Comparison of ENCODE assay signal across 11 cellular contexts in the genomic region with DNA sequence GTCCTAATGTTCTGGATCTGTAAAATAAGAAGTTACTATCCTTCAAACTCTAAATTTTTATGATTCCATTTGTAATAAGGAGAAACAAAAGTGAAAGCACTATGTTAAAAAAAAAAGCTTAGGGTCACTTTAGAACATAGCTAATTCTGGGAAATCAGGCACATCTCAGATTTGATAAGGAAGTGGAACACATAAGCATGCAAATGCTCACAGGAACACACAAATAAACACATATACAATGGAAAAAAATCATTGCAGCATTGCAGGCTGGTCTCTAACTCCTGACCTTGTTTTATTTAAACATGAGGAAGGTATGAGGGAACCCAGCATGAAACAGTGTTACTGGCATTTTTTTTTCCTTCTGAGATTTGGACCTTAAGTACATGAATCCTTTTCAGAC.
DNase-seq lines count a peak whose midpoint lies in the region; ATAC-seq and TF ChIP-seq lines count a peak whose summit lies in the region.
"Had no signal": no experiment of that assay in that cellular context is flagged by ENCODE, and none has a peak within 500 bp of the region (broad histone marks: within the 10 kb centered on the region; RNA-seq: fewer than 3 reads in every experiment).

No MANE protein-coding gene starts in this region.

- intact Hi-C loops in activated CD4-positive, alpha-beta T cell treated with anti-CD3 and anti-CD28 coated beads, Interleukin-2, amount 10 ng/mL, durations not matched to agents 24 days and 14 days (cut with micrococcal nuclease) = no loop called here
- intact Hi-C loops in left colon (cut with DNase I, micrococcal nuclease) = no loop called here
- intact Hi-C loops in CD14-positive monocyte (cut with micrococcal nuclease) = no loop called here

- no peak overlapping the region for H2AFZ ChIP-seq in Karpas-422 (ENCODE audit: low read length)

- TF ChIP-seq CTCF in tibial nerve (IDR thresholded peaks at IDR 0.05) = no peak
- no peak for TF ChIP-seq CTCF in CD14-positive monocyte (IDR thresholded peaks at IDR 0.05)

- no peaks in the 10 kb centered on the region for H3K9me2 ChIP-seq in Karpas-422 (replicated peaks; ENCODE audit: insufficient read depth, low read length)

- H3K9me3 Mint-ChIP-seq in activated CD4-positive, alpha-beta T cell treated with anti-CD3 and anti-CD28 coated beads, Interleukin-2, amount 10 ng/mL, durations not matched to agents 24 days and 14 days = peaks cover 21% of the 10 kb centered on the region
- peaks cover 9% of the 10 kb centered on the region for H3K9me3 Mint-ChIP-seq in stimulated activated memory B cell treated with anti-CD40 and anti-IgM and Interleukin-4, amounts not matched to agents 10 μg/mL and 1 μg/mL and 100 μg/mL, for 72 hours
- peaks cover 7 to 12% (median 9%) of the 10 kb centered on the region in 7 donors for H3K9me3 Mint-ChIP-seq in CD14-positive monocyte
- H3K9me3 Mint-ChIP-seq: H9 had no signal

- H3K27me3 ChIP-seq in adipocyte (replicated peaks; ENCODE audit: control insufficient read depth, insufficient read depth, low read length) (no peaks in the 10 kb centered on the region), tibial nerve (no peaks in the 10 kb centered on the region), Karpas-422 (ENCODE audit: low read length) (no peaks in the 10 kb centered on the region)

- no peaks in the 10 kb centered on the region for H4K20me1 ChIP-seq in Karpas-422 (ENCODE audit: insufficient read depth, low read depth, low read length)

- H3K36me3 ChIP-seq in adipocyte (ENCODE audit: control insufficient read depth, insufficient read depth, low read length, severe bottlenecking) (no peaks in the 10 kb centered on the region), tibial nerve (no peaks in the 10 kb centered on the region), Karpas-422 (ENCODE audit: insufficient read depth, low read length) (no peaks in the 10 kb centered on the region)

- H3K9me3 ChIP-seq in adipocyte (ENCODE audit: control insufficient read depth, low read length) = peaks cover 6% of the 10 kb centered on the region
- no peaks in the 10 kb centered on the region for H3K9me3 ChIP-seq in tibial nerve
- H3K9me3 ChIP-seq in Karpas-422 (ENCODE audit: low read length) = no peaks in the 10 kb centered on the region

- H3K27ac ChIP-seq in tibial nerve (peak overlapping the region in 3 of 4 donors; percentile 38 to 72 (median 45)), Karpas-422 (ENCODE audit: low read length) (no peak overlapping the region)

- H3K4me1 Mint-ChIP-seq in activated CD4-positive, alpha-beta T cell treated with anti-CD3 and anti-CD28 coated beads, Interleukin-2, amount 10 ng/mL, durations not matched to agents 24 days and 14 days = peaks cover 82% of the 10 kb centered on the region
- H3K4me1 Mint-ChIP-seq in stimulated activated memory B cell treated with anti-CD40 and anti-IgM and Interleukin-4, amounts not matched to agents 10 μg/mL and 1 μg/mL and 100 μg/mL, for 72 hours = peaks cover 14% of the 10 kb centered on the region
- peaks cover 53% of the 10 kb centered on the region for H3K4me1 Mint-ChIP-seq in CD14-positive monocyte
- H3K4me1 Mint-ChIP-seq: H9 had no signal

- no peaks in the 10 kb centered on the region for H3K79me2 ChIP-seq in Karpas-422 (ENCODE audit: low read length)

- peak overlapping the region; percentile 7 for H3K4me3 Mint-ChIP-seq in activated CD4-positive, alpha-beta T cell treated with anti-CD3 and anti-CD28 coated beads, Interleukin-2, amount 10 ng/mL, durations not matched to agents 24 days and 14 days
- no peak overlapping the region for H3K4me3 Mint-ChIP-seq in stimulated activated memory B cell treated with anti-CD40 and anti-IgM and Interleukin-4, amounts not matched to agents 10 μg/mL and 1 μg/mL and 100 μg/mL, for 72 hours
- H3K4me3 Mint-ChIP-seq in CD14-positive monocyte = peak overlapping the region in 1 of 2 donors; percentile 7
- H3K4me3 Mint-ChIP-seq: H9 had no signal

- H3K9ac ChIP-seq in adipocyte (ENCODE audit: low read length) (peak overlapping the region; percentile 70), Karpas-422 (ENCODE audit: low read length) (no peak overlapping the region)

- peak overlapping the region; percentile 57 for H3K27ac Mint-ChIP-seq in activated CD4-positive, alpha-beta T cell treated with anti-CD3 and anti-CD28 coated beads, Interleukin-2, amount 10 ng/mL, durations not matched to agents 24 days and 14 days
- no peak overlapping the region for H3K27ac Mint-ChIP-seq in stimulated activated memory B cell treated with anti-CD40 and anti-IgM and Interleukin-4, amounts not matched to agents 10 μg/mL and 1 μg/mL and 100 μg/mL, for 72 hours
- peak overlapping the region in 3 of 7 donors; percentile 40 to 63 (median 47) for H3K27ac Mint-ChIP-seq in CD14-positive monocyte
- H3K27ac Mint-ChIP-seq: H9 had no signal

- TF ChIP-seq POLR2A in tibial nerve (IDR thresholded peaks at IDR 0.05) = no peak

- peaks cover 28% of the 10 kb centered on the region for H3K36me3 Mint-ChIP-seq in activated CD4-positive, alpha-beta T cell treated with anti-CD3 and anti-CD28 coated beads, Interleukin-2, amount 10 ng/mL, durations not matched to agents 24 days and 14 days (ENCODE audit: low read depth)
- H3K36me3 Mint-ChIP-seq in stimulated activated memory B cell treated with anti-CD40 and anti-IgM and Interleukin-4, amounts not matched to agents 10 μg/mL and 1 μg/mL and 100 μg/mL, for 72 hours = peaks cover 15% of the 10 kb centered on the region
- H3K36me3 Mint-ChIP-seq in CD14-positive monocyte = peaks cover 2 to 9% of the 10 kb centered on the region in 2 donors

- H3K4me3 ChIP-seq in adipocyte (ENCODE audit: low read length) (peak overlapping the region; percentile 62), tibial nerve (no peak overlapping the region), Karpas-422 (ENCODE audit: low read length) (no peak overlapping the region)

- ATAC-seq in left colon = peak; percentile 37
- no peak for ATAC-seq in stimulated activated memory B cell treated with anti-CD40 and anti-IgM and Interleukin-4, amounts not matched to agents 10 μg/mL and 1 μg/mL and 100 μg/mL, for 72 hours

- DNase-seq in activated CD4-positive, alpha-beta T cell treated with anti-CD3 and anti-CD28 coated beads, Interleukin-2, amount 10 ng/mL, durations not matched to agents 24 days and 14 days = peak; percentile 70
- DNase-seq in activated CD4-positive, alpha-beta T cell treated with anti-CD3 and anti-CD28 coated beads for 4 hours = no peak
- DNase-seq in adipocyte (ENCODE audit: low read depth) (peak; percentile 36), left colon (no peak), tibial nerve (ENCODE audit: low spot score in 2 of 2) (no peak), Karpas-422 (no peak), CD14-positive monocyte (ENCODE audit: low spot score) (no peak)
- DNase-seq: H9, small intestine, SW 1271 had no signal

- H3K4me2 ChIP-seq in Karpas-422 (ENCODE audit: low read depth, low read length, poor library complexity, severe bottlenecking) = no peak overlapping the region

- TF ChIP-seq EP300 in tibial nerve (IDR thresholded peaks at IDR 0.05) = peak in 1 of 2 donors; percentile 20

- no peaks in the 10 kb centered on the region for H3K27me3 Mint-ChIP-seq in activated CD4-positive, alpha-beta T cell treated with anti-CD3 and anti-CD28 coated beads, Interleukin-2, amount 10 ng/mL, durations not matched to agents 24 days and 14 days
- no peaks in the 10 kb centered on the region for H3K27me3 Mint-ChIP-seq in stimulated activated memory B cell treated with anti-CD40 and anti-IgM and Interleukin-4, amounts not matched to agents 10 μg/mL and 1 μg/mL and 100 μg/mL, for 72 hours
- H3K27me3 Mint-ChIP-seq in CD14-positive monocyte (ENCODE audit: low read depth in 3 of 3) = no peaks in the 10 kb centered on the region

- H3K4me1 ChIP-seq in adipocyte (ENCODE audit: control insufficient read depth, insufficient read depth, low read length) (peaks cover 23% of the 10 kb centered on the region), tibial nerve (peaks cover 0 to 21% (median 5%) of the 10 kb centered on the region in 4 donors), Karpas-422 (ENCODE audit: low read length) (no peaks in the 10 kb centered on the region)

Comparison
In these comparisons a context has a peak if more than half of its experiments do, and no peak if none do; other contexts are left out.
1. DNase-seq: peak in activated CD4-positive, alpha-beta T cell treated with anti-CD3 and anti-CD28 coated beads, Interleukin-2, amount 10 ng/mL, durations not matched to agents 24 days and 14 days (single experiment) and adipocyte (single experiment); none in activated CD4-positive, alpha-beta T cell treated with anti-CD3 and anti-CD28 coated beads for 4 hours (0 of 2), left colon (0 of 2), tibial nerve (0 of 2), Karpas-422 (single experiment) and CD14-positive monocyte (single experiment).